In genomic region chr1:213049232-213049631, GRCh38 we compare ENCODE assay signal across 26 cellular contexts. TPM values are rescaled to one million over a fixed set of nuclear protein-coding genes. Genes with fewer than 3 reads are reported as not detected.
DNase-seq lines count a peak whose midpoint lies in the region; FAIRE-seq and TF ChIP-seq lines count a peak whose summit lies in the region.
"Had no signal": no experiment of that assay in that cellular context is flagged by ENCODE, and none has a peak within 500 bp of the region (broad histone marks: within the 10 kb centered on the region; RNA-seq: fewer than 3 reads in every experiment).

No MANE protein-coding gene starts in this region.

- H2AK5ac ChIP-seq in H1 (ENCODE audit: low read depth, low read length), result no peak overlapping the region

- no peaks in the 10 kb centered on the region for H3K79me1 ChIP-seq in H1 (ENCODE audit: low read depth, low read length)

- H2BK20ac ChIP-seq in H1 (ENCODE audit: low read length), result no peak overlapping the region

- H3K9me3 ChIP-seq in Karpas-422 (ENCODE audit: low read length) (no peaks in the 10 kb centered on the region; the same call in 1 of the 2 replicates), H1 (ENCODE audit: insufficient read depth in 2 of 2, low read depth in 1 of 2, low read length in 1 of 2) (no peaks in the 10 kb centered on the region), osteoblast (ENCODE audit: low read depth, low read length) (no peaks in the 10 kb centered on the region)
- H3K9me3 ChIP-seq: gastroesophageal sphincter, vagina had no signal

- no peak for TF ChIP-seq RAD21 in H1 (IDR thresholded peaks at IDR 0.05 in 1 of 2, conservative IDR thresholded peaks at IDR 0.05 in 1 of 2; ENCODE audit: low read depth in 2 of 2, low read length in 2 of 2)

- H3K18ac ChIP-seq in H1 (ENCODE audit: extremely low read depth, low read length), result no peak overlapping the region; the same call in 1 of the 2 replicates

- H3K4me1 ChIP-seq in Karpas-422 (ENCODE audit: low read length) (peaks cover 16% of the 10 kb centered on the region), H1 (replicated peaks in 1 of 4; ENCODE audit: control insufficient read depth in 3 of 4, insufficient read depth in 4 of 4, low read length in 3 of 4) (peaks cover 0 to 7% (median 2%) of the 10 kb centered on the region in 4 experiments; a peak in 2 of 7 replicates), osteoblast (ENCODE audit: insufficient read depth, low read length) (peaks cover 11% of the 10 kb centered on the region)

- POLR2A ChIA-PET in H1 (lab: Charles Lee; ENCODE audit: partially characterized antibody), result no interaction called here

- H3K4me3 ChIP-seq in Karpas-422 (ENCODE audit: low read length) (no peak overlapping the region), H1 (ENCODE audit: extremely low read depth in 1 of 4, insufficient read depth in 2 of 4, low read depth in 3 of 4, low read length in 4 of 4) (no peak overlapping the region), osteoblast (ENCODE audit: insufficient read depth, low read length) (no peak overlapping the region)
- H3K4me3 ChIP-seq: dorsolateral prefrontal cortex, gastroesophageal sphincter, hepatocyte, SK-N-MC, skin epidermis, vagina had no signal

- H2BK5ac ChIP-seq in H1 (ENCODE audit: low read depth, low read length), result no peak overlapping the region

- no peak overlapping the region for H2BK12ac ChIP-seq in H1 (ENCODE audit: low read depth, low read length)

- no peak overlapping the region for H4K8ac ChIP-seq in H1 (ENCODE audit: extremely low read depth, insufficient read depth, low read length)

- H3K23me2 ChIP-seq in H1 (ENCODE audit: low read depth, low read length), result no peaks in the 10 kb centered on the region; the same call in 1 of the 2 replicates

- H3K36me3 ChIP-seq in Karpas-422 (ENCODE audit: insufficient read depth, low read length), result no peaks in the 10 kb centered on the region
- H3K36me3 ChIP-seq in H1 (ENCODE audit: control insufficient read depth in 2 of 4, insufficient read depth in 4 of 4, low read length in 3 of 4), result no peaks in the 10 kb centered on the region
- no peaks in the 10 kb centered on the region for H3K36me3 ChIP-seq in osteoblast (ENCODE audit: insufficient read depth, low read length)
- H3K36me3 ChIP-seq: gastroesophageal sphincter, vagina had no signal

- no peaks in the 10 kb centered on the region for H3K27me3 ChIP-seq in Karpas-422 (ENCODE audit: low read length)
- no peaks in the 10 kb centered on the region; a peak in 1 of 7 replicates for H3K27me3 ChIP-seq in H1 (replicated peaks in 1 of 4; ENCODE audit: control insufficient read depth in 3 of 4, extremely low read depth in 1 of 4, insufficient read depth in 3 of 4, low read length in 3 of 4)
- H3K27me3 ChIP-seq in osteoblast (ENCODE audit: insufficient read depth, low read length), result no peaks in the 10 kb centered on the region
- H3K27me3 ChIP-seq: hepatocyte, vagina had no signal

- H3K27ac ChIP-seq in Karpas-422 (ENCODE audit: low read length) (no peak overlapping the region), H1 (ENCODE audit: low read depth, low read length) (no peak overlapping the region), osteoblast (ENCODE audit: low read depth, low read length) (no peak overlapping the region)
- H3K27ac ChIP-seq: gastroesophageal sphincter, hepatocyte, SK-N-MC, skin epidermis, vagina had no signal

- no peak for TF ChIP-seq POLR2A in H1 (IDR thresholded peaks at IDR 0.05; ENCODE audit: control extremely low read depth in 1 of 2, low read depth in 2 of 2, low read length in 2 of 2)

- peak overlapping the region; percentile 72; the same call in 1 of the 2 replicates for H2AFZ ChIP-seq in Karpas-422 (ENCODE audit: low read length)
- no peak overlapping the region for H2AFZ ChIP-seq in H1 (ENCODE audit: low read length)
- H2AFZ ChIP-seq in osteoblast (ENCODE audit: low read length), result peak overlapping the region; percentile 10
- H2AFZ ChIP-seq: hepatocyte had no signal

- CTCF ChIA-PET in H1 (lab: Charles Lee; ENCODE audit: partially characterized antibody), result no interaction called here

- TF ChIP-seq EP300 in H1 (IDR thresholded peaks at IDR 0.05; ENCODE audit: borderline replicate concordance in 1 of 2, low read depth in 2 of 2, low read length in 2 of 2), result no peak

- WGBS in H1 (ENCODE audit: extremely low coverage in 1 of 2, insufficient coverage in 1 of 2, insufficient read length in 1 of 2, insufficient replicate concordance in 2 of 2, low coverage in 1 of 2, low lambda C conversion rate in 2 of 2, missing lambda C conversion rate in 1 of 2), 2 experiments, result 87% methylated on average over 1 of the region's 1 CpG; no CpG with 5 or more reads in 1 of the 2 experiments

- H4K20me1 ChIP-seq in Karpas-422 (ENCODE audit: insufficient read depth, low read depth, low read length) (no peaks in the 10 kb centered on the region), H1 (replicated peaks in 1 of 2; ENCODE audit: control insufficient read depth in 1 of 2, insufficient read depth in 2 of 2, low read length in 2 of 2) (no peaks in the 10 kb centered on the region), osteoblast (ENCODE audit: insufficient read depth, low read length) (no peaks in the 10 kb centered on the region)

- DNase-seq in SIG-M5 treated with dmso at 0.1 percent for 504 hours (lab: John Stamatoyannopoulos, UW; ENCODE audit: unreplicated experiment) (peak; percentile 72), SIG-M5 (lab: John Stamatoyannopoulos, UW) (no peak), Karpas-422 (no peak), H1 (ENCODE audit: low read depth in 1 of 2, low spot score in 2 of 2) (no peak), osteoblast (ENCODE audit: insufficient read length, low spot score, missing footprints) (no peak), dermis blood vessel endothelial cell (no peak), iPS-NIHi11 (ENCODE audit: low spot score) (no peak), NCI-H1436 (lab: John Stamatoyannopoulos, UW) (no peak)
- DNase-seq: activated CD4-positive, CD25-positive, alpha-beta regulatory T cell treated with anti-CD3 and anti-CD28 coated beads, Interleukin-2, amount 50 U/mL, for 72 hours; activated CD8-positive, alpha-beta T cell treated with anti-CD3 and anti-CD28 coated beads for 36 hours; activated effector memory CD4-positive, alpha-beta T cell treated with Interleukin-2 at 50 U/mL for 16 hours; cerebellar nuclear complex; COR-L47; DMS79; dorsolateral prefrontal cortex; NCI-H1105 treated with DMSO at 0.1 percent for 48 hours; NCI-H2081; NCI-H226; NCI-H69; RPMI8226; T-helper 17 cell had no signal

- no peak for FAIRE-seq in H1 (lab: Jason Lieb, UNC)

- H3K4me2 ChIP-seq in Karpas-422 (ENCODE audit: low read depth, low read length, poor library complexity, severe bottlenecking) (no peak overlapping the region), H1 (ENCODE audit: insufficient read depth in 1 of 2, low read depth in 2 of 2, low read length in 2 of 2) (no peak overlapping the region), osteoblast (ENCODE audit: insufficient read depth, low read length) (no peak overlapping the region)
- H3K4me2 ChIP-seq: hepatocyte had no signal

- no peak overlapping the region for H2BK15ac ChIP-seq in H1 (ENCODE audit: low read length)

- H3K9me2 ChIP-seq in Karpas-422 (replicated peaks; ENCODE audit: insufficient read depth, low read length), result no peaks in the 10 kb centered on the region

- H3K9ac ChIP-seq in Karpas-422 (ENCODE audit: low read length) (no peak overlapping the region), H1 (replicated peaks in 1 of 4; ENCODE audit: extremely low read depth in 1 of 4, low read depth in 3 of 4, low read length in 3 of 4) (no peak overlapping the region)

- no peak for TF ChIP-seq CTCF in H1 (IDR thresholded peaks at IDR 0.05; ENCODE audit: control extremely low read depth in 1 of 3, insufficient read depth in 1 of 3, low read depth in 1 of 3, low read length in 3 of 3)
- TF ChIP-seq CTCF in osteoblast (IDR thresholded peaks at IDR 0.05; ENCODE audit: extremely low read depth, low read depth, low read length), result no peak

- no peak overlapping the region for H3K56ac ChIP-seq in H1 (replicated peaks; ENCODE audit: insufficient read length, low read depth, low read length)

- H4K91ac ChIP-seq in H1 (replicated peaks; ENCODE audit: insufficient read length, low read length), result no peak overlapping the region

- H3K23ac ChIP-seq in H1 (ENCODE audit: insufficient read length), result no peak overlapping the region

- H3K79me2 ChIP-seq in Karpas-422 (ENCODE audit: low read length) (peaks cover 18% of the 10 kb centered on the region), H1 (ENCODE audit: control insufficient read depth in 1 of 2, insufficient read depth in 2 of 2, low read length in 2 of 2) (peaks cover 0 to 18% of the 10 kb centered on the region in 2 experiments; a peak in 2 of 4 replicates), osteoblast (ENCODE audit: insufficient read depth, low read length) (peaks cover 26% of the 10 kb centered on the region)

- no peak overlapping the region for H4K5ac ChIP-seq in H1 (ENCODE audit: insufficient read length, low read depth, low read length)

- no peak overlapping the region for H3K14ac ChIP-seq in H1 (ENCODE audit: insufficient read length)

- no peak overlapping the region for H3K4ac ChIP-seq in H1 (replicated peaks; ENCODE audit: insufficient read length, low read depth, low read length)

- H2BK120ac ChIP-seq in H1 (replicated peaks; ENCODE audit: low read depth, low read length), result no peak overlapping the region

RNA-seq across cellular contexts. Expression of gene RPS6KC1, which starts 1.8 kb away (rescaled TPM):
- 12.1 and 13.2 TPM in 2 replicates for total RNA-seq in Karpas-422 (2014; rRNA removed; shearing (Covaris generic); ENCODE audit: low replicate concordance)
- 16.2 and 17.6 TPM in 2 replicates for total RNA-seq in H1 (2021; fragmentation: NEBNext Ultra II Directional; extraction: Animal tissue kit (Norgen Biotek cat#: 25700))
- 2.6 and 4.9 TPM in 2 replicates for polyA plus RNA-seq in H1 (2011; rRNA removed)
- polyA plus RNA-seq in H1 (2011; cell fraction: cytosol; rRNA removed), result 5.7 TPM
- 3.3 TPM for polyA plus RNA-seq in H1 (2011; cell fraction: nucleus; rRNA removed)
- 7.4 to 13.2 TPM (median 9.0 TPM) in 4 replicates for polyA plus RNA-seq in H1 (2012, experiment 1 of 2)
- polyA plus RNA-seq in H1 (2012, experiment 2 of 2), result 0.52 TPM
- polyA plus RNA-seq in H1 (2013, experiment 1 of 2), result 9.4 TPM
- 10.3 TPM for polyA plus RNA-seq in H1 (2013, experiment 2 of 2)
- polyA minus RNA-seq in H1 (2011; rRNA and poly(A)+ RNA removed), result 17.9 and 22.2 TPM in 2 replicates
- 11.4 TPM for polyA minus RNA-seq in H1 (2011; cell fraction: cytosol; rRNA and poly(A)+ RNA removed)
- polyA minus RNA-seq in H1 (2011; cell fraction: nucleus; rRNA and poly(A)+ RNA removed), result 36.6 TPM
- total RNA-seq in osteoblast (35.1 and 44.2 TPM in 2 replicates), dermis blood vessel endothelial cell (23.2 and 25.2 TPM in 2 replicates)

RNA-seq across cellular contexts. Expression of gene ANGEL2, which starts 33.6 kb away (rescaled TPM):
- 49.1 and 97.1 TPM in 2 replicates for total RNA-seq in Karpas-422 (2014; rRNA removed; shearing (Covaris generic); ENCODE audit: low replicate concordance)
- total RNA-seq in H1 (2021; fragmentation: NEBNext Ultra II Directional; extraction: Animal tissue kit (Norgen Biotek cat#: 25700)), result 36.0 and 39.9 TPM in 2 replicates
- polyA plus RNA-seq in H1 (2011; rRNA removed), result 15.7 and 18.1 TPM in 2 replicates
- 17.6 TPM for polyA plus RNA-seq in H1 (2011; cell fraction: cytosol; rRNA removed)
- 14.5 TPM for polyA plus RNA-seq in H1 (2011; cell fraction: nucleus; rRNA removed)
- polyA plus RNA-seq in H1 (2012, experiment 1 of 2), result 17.1 to 25.9 TPM (median 19.9 TPM) in 4 replicates
- polyA plus RNA-seq in H1 (2012, experiment 2 of 2), result 3.5 TPM
- 24.0 TPM for polyA plus RNA-seq in H1 (2013, experiment 1 of 2)
- polyA plus RNA-seq in H1 (2013, experiment 2 of 2), result 20.7 TPM
- polyA minus RNA-seq in H1 (2011; rRNA and poly(A)+ RNA removed), result 29.8 and 44.0 TPM in 2 replicates
- polyA minus RNA-seq in H1 (2011; cell fraction: cytosol; rRNA and poly(A)+ RNA removed), result 27.1 TPM
- polyA minus RNA-seq in H1 (2011; cell fraction: nucleus; rRNA and poly(A)+ RNA removed), result 45.1 TPM
- total RNA-seq in osteoblast (46.3 and 59.2 TPM in 2 replicates), dermis blood vessel endothelial cell (40.9 and 43.1 TPM in 2 replicates)
